8 cellular contexts compared by ENCODE assay signal in the genomic region with DNA sequence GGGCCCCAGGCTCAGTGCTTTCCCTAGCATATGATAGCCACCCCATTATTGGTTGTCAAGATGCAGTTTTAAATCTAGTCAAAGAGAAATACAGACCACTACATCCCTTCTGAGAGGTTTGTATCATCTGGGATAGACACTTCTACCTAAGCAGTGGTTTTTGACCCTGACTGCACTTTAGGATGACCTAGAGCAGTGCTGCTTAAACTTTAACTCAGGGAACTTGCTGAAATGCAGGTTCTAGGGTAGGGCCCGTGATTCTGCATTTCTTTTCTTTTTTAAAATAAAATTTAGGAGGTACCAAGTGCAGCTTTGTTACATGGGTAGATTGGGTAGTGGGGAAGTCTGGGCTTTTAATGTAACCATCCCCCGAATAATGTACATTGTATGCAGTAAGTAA.
"Had no signal": no experiment of that assay in that cellular context is flagged by ENCODE, and none has a peak within 500 bp of the region (broad histone marks: within the 10 kb centered on the region; RNA-seq: fewer than 3 reads in every experiment).

No MANE protein-coding gene starts in this region.

- H3K4me3 ChIP-seq: GM23248, HAP-1 had no signal

- H3K27me3 Mint-ChIP-seq: IgD-negative memory B cell had no signal

- H3K9me3 ChIP-seq: HAP-1 had no signal

- H2AFZ ChIP-seq: GM23248 had no signal

- H3K27ac ChIP-seq: GM23248, HL-60 had no signal

- H3K4me3 Mint-ChIP-seq: HFFc6, IgD-negative memory B cell had no signal

- H3K9me3 Mint-ChIP-seq: HFFc6, IgD-negative memory B cell had no signal

- ATAC-seq: HCT116 had no signal

- H3K27ac Mint-ChIP-seq: HFFc6, IgD-negative memory B cell had no signal

- H3K9ac ChIP-seq: GM23248 had no signal

- DNase-seq: GM23248, GOT3, HFFc6, KBM-7 had no signal
